In the genomic region with DNA sequence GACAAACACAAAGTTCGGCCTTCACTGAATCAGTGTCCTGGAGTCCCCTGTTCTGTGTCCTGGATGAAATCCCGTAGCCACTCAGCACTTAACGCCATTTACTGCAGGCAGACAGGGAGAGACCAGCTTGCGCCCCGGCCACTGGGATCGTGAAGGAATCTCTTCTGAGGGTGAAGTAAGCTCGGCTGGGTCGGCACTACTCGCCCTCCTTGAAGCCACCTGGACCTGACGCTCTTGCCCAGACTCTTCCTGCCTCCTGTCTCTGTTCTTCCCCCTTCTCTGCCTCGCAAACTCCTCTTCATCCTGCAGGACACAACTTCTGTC, we compare ENCODE assay signal across 21 cellular contexts.
"Had no signal": no experiment of that assay in that cellular context is flagged by ENCODE, and none has a peak within 500 bp of the region (broad histone marks: within the 10 kb centered on the region; RNA-seq: fewer than 3 reads in every experiment).

No MANE protein-coding gene starts in this region.

- H3K27ac ChIP-seq: left ventricle myocardium inferior, neutrophil, ovary, psoas muscle, thoracic aorta, upper lobe of left lung had no signal

- H3K4me3 Mint-ChIP-seq: activated B cell treated with CpG ODN at 0.5 μM for 24 hours; activated CD4-positive, alpha-beta T cell treated with anti-CD3 and anti-CD28 coated beads for 36 hours; activated naive CD8-positive, alpha-beta T cell treated with anti-CD3 and anti-CD28 coated beads for 36 hours had no signal

- H3K27ac Mint-ChIP-seq: activated B cell treated with CpG ODN at 0.5 μM for 24 hours; activated CD4-positive, alpha-beta T cell treated with anti-CD3 and anti-CD28 coated beads for 36 hours; activated naive CD8-positive, alpha-beta T cell treated with anti-CD3 and anti-CD28 coated beads for 36 hours had no signal

- H3K4me1 ChIP-seq: left ventricle myocardium inferior, psoas muscle had no signal

- H3K4me3 ChIP-seq: left ventricle myocardium inferior, ovary, psoas muscle, thoracic aorta, upper lobe of left lung had no signal

- H3K36me3 ChIP-seq: left ventricle myocardium inferior, neutrophil, ovary, thoracic aorta, upper lobe of left lung had no signal

- ATAC-seq: activated CD4-positive, alpha-beta T cell treated with anti-CD3 and anti-CD28 coated beads for 36 hours; psoas muscle; right cardiac atrium had no signal

- H3K36me3 Mint-ChIP-seq: activated naive CD8-positive, alpha-beta T cell treated with anti-CD3 and anti-CD28 coated beads for 36 hours had no signal

- H3K27me3 ChIP-seq: ovary had no signal

- H3K9me3 Mint-ChIP-seq: activated B cell treated with CpG ODN at 0.5 μM for 24 hours; activated naive CD8-positive, alpha-beta T cell treated with anti-CD3 and anti-CD28 coated beads for 36 hours had no signal

- H3K4me1 Mint-ChIP-seq: activated B cell treated with CpG ODN at 0.5 μM for 24 hours had no signal

- DNase-seq: activated B cell treated with CpG ODN at 0.5 μM for 24 hours; activated CD4-positive, alpha-beta T cell treated with anti-CD3 and anti-CD28 coated beads for 36 hours; activated CD4-positive, alpha-beta T cell treated with anti-CD3 and anti-CD28 coated beads, Interleukin-2, amount 50 U/mL, for 48 hours; activated CD8-positive, alpha-beta memory T cell treated with anti-CD3 and anti-CD28 coated beads, Interleukin-2, amount 50 U/mL, for 48 hours; activated naive CD4-positive, alpha-beta T cell treated with Interleukin-2 at 50 U/mL for 16 hours; activated naive CD8-positive, alpha-beta T cell treated with anti-CD3 and anti-CD28 coated beads for 36 hours; activated T-cell treated with anti-CD3 and anti-CD28 coated beads, Interleukin-2, amount 50 U/mL, for 48 hours; amniotic stem cell; cerebellar nuclear complex; cortex of kidney; foreskin fibroblast; left ventricle myocardium inferior; ovary; psoas muscle; right cardiac atrium; stimulated activated CD4-positive, alpha-beta T cell treated with anti-CD3 and anti-CD28 coated beads, Interleukin-4, amount 100 ng/mL, for 24 hours; stimulated activated naive CD4-positive, alpha-beta T cell treated with Interleukin-2 at 50 U/mL for 16 hours; T-helper 9 cell; upper lobe of left lung had no signal

- H3K9me3 ChIP-seq: left ventricle myocardium inferior, neutrophil, ovary, psoas muscle, thoracic aorta, upper lobe of left lung had no signal
